Comparison of ENCODE assay signal across 19 cellular contexts in the genomic region with DNA sequence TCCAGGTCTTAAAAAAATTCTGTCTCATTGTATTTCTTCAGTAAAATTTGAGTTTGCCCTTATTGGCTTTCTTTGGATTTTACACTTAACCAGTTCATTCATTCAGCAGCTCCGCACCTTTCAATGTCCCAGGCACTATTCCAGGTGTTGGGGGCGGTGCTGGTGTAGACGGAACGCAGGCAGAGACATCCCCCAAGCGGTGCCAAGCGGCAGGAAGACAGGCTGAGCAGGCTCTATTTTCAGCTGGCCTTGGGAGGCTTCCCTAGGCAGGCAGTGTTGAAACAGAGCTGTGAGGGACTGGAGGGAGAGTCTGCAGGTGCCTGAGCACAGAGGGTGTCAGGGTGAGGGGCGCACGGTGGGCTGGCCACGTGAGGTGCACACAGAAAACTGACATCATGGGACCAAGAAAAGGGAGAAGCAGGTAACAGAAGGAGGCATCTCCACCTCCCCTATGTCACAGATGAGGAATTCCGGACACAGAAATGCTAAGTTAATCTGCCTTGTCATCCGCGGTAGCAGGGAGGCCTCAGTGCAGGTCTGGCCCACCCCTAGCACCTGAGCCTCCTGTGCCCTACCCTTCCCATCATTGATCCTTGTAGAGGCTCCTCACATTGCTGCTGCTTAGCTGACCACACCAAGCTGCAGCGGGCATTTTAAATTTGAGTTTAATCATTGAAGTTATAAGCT. TPM values are rescaled to one million over a fixed set of nuclear protein-coding genes. Genes with fewer than 3 reads are reported as not detected.
DNase-seq lines count a peak whose midpoint lies in the region; ATAC-seq and TF ChIP-seq lines count a peak whose summit lies in the region.
"Had no signal": no experiment of that assay in that cellular context is flagged by ENCODE, and none has a peak within 500 bp of the region (broad histone marks: within the 10 kb centered on the region; RNA-seq: fewer than 3 reads in every experiment).

No MANE protein-coding gene starts in this region.

- H3K4me3 ChIP-seq in dorsolateral prefrontal cortex, result no peak overlapping the region
- H3K4me3 ChIP-seq in upper lobe of right lung, result no peak overlapping the region
- H3K4me3 ChIP-seq: tibial nerve had no signal

- intact Hi-C loops in dorsolateral prefrontal cortex (cut with DNase I), result no loop called here
- intact Hi-C loops in upper lobe of right lung (cut with DNase I), result no loop called here

- H3K9me3 Mint-ChIP-seq in stimulated activated naive CD8-positive, alpha-beta T cell treated with anti-CD3 and anti-CD28 coated beads, Interleukin-15, amount 100 ng/mL, for 72 hours, result no peaks in the 10 kb centered on the region
- peaks cover 14% of the 10 kb centered on the region for H3K9me3 Mint-ChIP-seq in nephron progenitor cell
- H3K9me3 Mint-ChIP-seq: stimulated activated memory B cell treated with anti-CD40 and anti-IgM and Interleukin-4, amounts not matched to agents 10 μg/mL and 1 μg/mL and 100 μg/mL, for 72 hours had no signal

- H3K27me3 ChIP-seq in dorsolateral prefrontal cortex (no peaks in the 10 kb centered on the region), upper lobe of right lung (no peaks in the 10 kb centered on the region)
- H3K27me3 ChIP-seq: neutrophil, tibial nerve had no signal

- H3K4me1 ChIP-seq in upper lobe of right lung, result no peaks in the 10 kb centered on the region
- H3K4me1 ChIP-seq: tibial nerve had no signal

- H3K9me3 ChIP-seq in upper lobe of right lung, result no peaks in the 10 kb centered on the region
- H3K9me3 ChIP-seq: neutrophil, tibial nerve had no signal

- H3K4me3 Mint-ChIP-seq in stimulated activated naive CD8-positive, alpha-beta T cell treated with anti-CD3 and anti-CD28 coated beads, Interleukin-15, amount 100 ng/mL, for 72 hours, result no peak overlapping the region
- H3K4me3 Mint-ChIP-seq in nephron progenitor cell, result no peak overlapping the region
- H3K4me3 Mint-ChIP-seq: HFFc6; stimulated activated memory B cell treated with anti-CD40 and anti-IgM and Interleukin-4, amounts not matched to agents 10 μg/mL and 1 μg/mL and 100 μg/mL, for 72 hours had no signal

- no peaks in the 10 kb centered on the region for H3K27me3 Mint-ChIP-seq in stimulated activated naive CD8-positive, alpha-beta T cell treated with anti-CD3 and anti-CD28 coated beads, Interleukin-15, amount 100 ng/mL, for 72 hours
- peaks cover 13% of the 10 kb centered on the region for H3K27me3 Mint-ChIP-seq in nephron progenitor cell (ENCODE audit: low read depth, poor library complexity)
- H3K27me3 Mint-ChIP-seq: stimulated activated memory B cell treated with anti-CD40 and anti-IgM and Interleukin-4, amounts not matched to agents 10 μg/mL and 1 μg/mL and 100 μg/mL, for 72 hours had no signal

- ATAC-seq in stimulated activated naive CD8-positive, alpha-beta T cell treated with anti-CD3 and anti-CD28 coated beads, Interleukin-15, amount 100 ng/mL, for 72 hours, result no peak
- ATAC-seq in stimulated activated naive CD8-positive, alpha-beta T cell treated with anti-CD3 and anti-CD28 coated beads, Interleukin-15, Interleukin-2, amounts not matched to agents 100 U/mL and 50 U/mL, for 24 hours, result no peak
- ATAC-seq in upper lobe of right lung, result no peak
- ATAC-seq in HG02642 (IDR thresholded peaks at IDR 0.05; ENCODE audit: poor library complexity, unreplicated experiment), result no peak
- ATAC-seq in HG02798 (IDR thresholded peaks at IDR 0.05; ENCODE audit: poor library complexity, unreplicated experiment), result no peak
- ATAC-seq: esophagus mucosa; stimulated activated memory B cell treated with anti-CD40 and anti-IgM and Interleukin-4, amounts not matched to agents 10 μg/mL and 1 μg/mL and 100 μg/mL, for 72 hours had no signal

- no peaks in the 10 kb centered on the region for H3K4me1 Mint-ChIP-seq in stimulated activated naive CD8-positive, alpha-beta T cell treated with anti-CD3 and anti-CD28 coated beads, Interleukin-15, amount 100 ng/mL, for 72 hours
- peaks cover 42% of the 10 kb centered on the region for H3K4me1 Mint-ChIP-seq in nephron progenitor cell

- H3K27ac ChIP-seq in dorsolateral prefrontal cortex, result no peak overlapping the region
- H3K27ac ChIP-seq in upper lobe of right lung, result no peak overlapping the region
- H3K27ac ChIP-seq: neutrophil, tibial nerve had no signal

- no peak for DNase-seq in stimulated activated naive CD8-positive, alpha-beta T cell treated with anti-CD3 and anti-CD28 coated beads, Interleukin-15, amount 100 ng/mL, for 72 hours
- DNase-seq in stimulated activated naive CD8-positive, alpha-beta T cell treated with anti-CD3 and anti-CD28 coated beads, Interleukin-15, Interleukin-2, amounts not matched to agents 100 U/mL and 50 U/mL, for 24 hours, result no peak
- DNase-seq in dorsolateral prefrontal cortex (peak in 6 of 10 donors; percentile 43 to 66 (median 52)), nephron progenitor cell (no peak), upper lobe of right lung (peak; percentile 41), NCI-H510A treated with DMSO at 0.1 percent for 48 hours (lab: John Stamatoyannopoulos, UW) (no peak)
- DNase-seq: activated CD4-positive, alpha-beta T cell treated with anti-CD3 and anti-CD28 coated beads, Interleukin-2, amount 50 U/mL, for 4 hours; DND-41; HFFc6; IMR-90; MM.1S; right cardiac atrium; SW 1271 had no signal

- peaks cover 9% of the 10 kb centered on the region for H3K36me3 Mint-ChIP-seq in nephron progenitor cell (ENCODE audit: low read depth)

- H3K27ac Mint-ChIP-seq in stimulated activated naive CD8-positive, alpha-beta T cell treated with anti-CD3 and anti-CD28 coated beads, Interleukin-15, amount 100 ng/mL, for 72 hours, result peak overlapping the region; percentile 56 to 84
- peak overlapping the region; percentile 58 for H3K27ac Mint-ChIP-seq in nephron progenitor cell
- H3K27ac Mint-ChIP-seq: HFFc6 had no signal

- TF ChIP-seq CTCF in dorsolateral prefrontal cortex (IDR thresholded peaks at IDR 0.05 in 54 of 56, conservative IDR thresholded peaks at IDR 0.05 in 2 of 56; ENCODE audit: low read depth in 1 of 56, partially characterized antibody in 56 of 56) (no peak), nephron progenitor cell (IDR thresholded peaks at IDR 0.05) (no peak), upper lobe of right lung (IDR thresholded peaks at IDR 0.05) (no peak)

- peaks cover 30% of the 10 kb centered on the region for H3K36me3 ChIP-seq in upper lobe of right lung

RNA-seq across cellular contexts. Expression of gene SLC37A1, which starts 40.7 kb away (rescaled TPM):
- 10 to 100 TPM in 109 of 120 experiments, 1 to 10 TPM in 11; 6.5 to 24.8 (median 15.3) TPM for total RNA-seq in dorsolateral prefrontal cortex
- 21.6 TPM for total RNA-seq in upper lobe of right lung
- total RNA-seq: HFFc6 had no signal

RNA-seq across cellular contexts. Expression of gene RSPH1, which starts 58.4 kb away (rescaled TPM):
- total RNA-seq in dorsolateral prefrontal cortex, result 10 to 100 TPM in 14 of 120 experiments, 1 to 10 TPM in 106; 3.5 to 12.9 (median 7.5) TPM
- 0.84 TPM for total RNA-seq in upper lobe of right lung
- total RNA-seq: HFFc6, IMR-90, right cardiac atrium had no signal

Comparison
In these comparisons a context has a peak if more than half of its experiments do, and no peak if none do; other contexts are left out.
1. DNase-seq: peak in dorsolateral prefrontal cortex (6 of 10) and upper lobe of right lung (single experiment); none in stimulated activated naive CD8-positive, alpha-beta T cell treated with anti-CD3 and anti-CD28 coated beads, Interleukin-15, amount 100 ng/mL, for 72 hours (0 of 2), stimulated activated naive CD8-positive, alpha-beta T cell treated with anti-CD3 and anti-CD28 coated beads, Interleukin-15, Interleukin-2, amounts not matched to agents 100 U/mL and 50 U/mL, for 24 hours (single experiment), nephron progenitor cell (single experiment) and NCI-H510A treated with DMSO at 0.1 percent for 48 hours (single experiment).